22 cellular contexts compared by ENCODE assay signal in genomic region chr6:44658571-44658970, GRCh38.
DNase-seq lines count a peak whose midpoint lies in the region; ATAC-seq, FAIRE-seq and TF ChIP-seq lines count a peak whose summit lies in the region.
"Had no signal": no experiment of that assay in that cellular context is flagged by ENCODE, and none has a peak within 500 bp of the region (broad histone marks: within the 10 kb centered on the region; RNA-seq: fewer than 3 reads in every experiment).

No MANE protein-coding gene starts in this region.

- H2AFZ ChIP-seq in K562 (ENCODE audit: low read depth, low read length) (no peak overlapping the region), mesenchymal stem cell (ENCODE audit: low read depth, low read length) (no peak overlapping the region)
- H2AFZ ChIP-seq: GM23338 had no signal

- H3K9me3 ChIP-seq in K562 (replicated peaks; ENCODE audit: control insufficient read depth, insufficient read depth, low read depth, low read length), result no peaks in the 10 kb centered on the region
- H3K9me3 ChIP-seq in mesenchymal stem cell (ENCODE audit: control insufficient read depth, low read length), result no peaks in the 10 kb centered on the region
- H3K9me3 ChIP-seq: BLaER1, Caco-2, HAP-1 had no signal

- CTCF ChIA-PET in K562 (lab: Yijun Ruan, JAX; ENCODE audit: low intra/inter-chr PET ratio), result no interaction called here

- in situ Hi-C loops in K562 (cut with MboI), result loop anchor here (10.0 kb wide), 2 partner anchors 1056 to 1266 kb away; no protein-coding TSS in a partner anchor

- no peak for FAIRE-seq in K562 (lab: Jason Lieb, UNC)
- FAIRE-seq: A204.1, GM12891, GM18507, H54 had no signal

- no peak overlapping the region for H3K4me2 ChIP-seq in K562 (ENCODE audit: insufficient read depth, low read length)
- H3K4me2 ChIP-seq in mesenchymal stem cell (ENCODE audit: low read length, poor library complexity, severe bottlenecking), result no peak overlapping the region
- H3K4me2 ChIP-seq: BLaER1, GM23338 had no signal

- POLR2A ChIA-PET in K562 (lab: Yijun Ruan, JAX), result interaction anchor here (0.6 kb wide), 1 partner anchor 389 kb away, joined by 4 read pairs; no protein-coding TSS in a partner anchor

- no peak for ATAC-seq in K562
- ATAC-seq in HG02571 (IDR thresholded peaks at IDR 0.05; ENCODE audit: unreplicated experiment), result no peak
- ATAC-seq: CD8-positive, alpha-beta T cell; GM23338 had no signal

- H3K36me3 ChIP-seq in K562 (ENCODE audit: control insufficient read depth, insufficient read depth, low read length) (no peaks in the 10 kb centered on the region), mesenchymal stem cell (ENCODE audit: control insufficient read depth in 1 of 2, insufficient read depth in 2 of 2, low read depth in 1 of 2, low read length in 2 of 2) (no peaks in the 10 kb centered on the region)
- H3K36me3 ChIP-seq: BLaER1, HAP-1 had no signal

- DNase-seq in activated naive CD4-positive, alpha-beta T cell treated with anti-CD3 and anti-CD28 coated beads, Interleukin-2, amount 50 U/mL, for 16 hours, result no peak
- DNase-seq in K562 (ENCODE audit: extremely low read depth in 1 of 4, low spot score in 3 of 4), result no peak
- DNase-seq in mesenchymal stem cell, result no peak
- no peak for DNase-seq in NCI-H1417 (lab: John Stamatoyannopoulos, UW)
- DNase-seq: Caco-2; CD4-positive, CD25-positive, alpha-beta regulatory T cell; CD8-positive, alpha-beta T cell; DMS53; DMS79 treated with DMSO at 0.1 percent for 48 hours; GF-D8 had no signal

- H3K4me1 ChIP-seq in K562 (replicated peaks in 1 of 2; ENCODE audit: control insufficient read depth in 2 of 2, insufficient read depth in 2 of 2, low read length in 2 of 2) (0 out of 5 replicates have a peak, but pooled peaks cover 0 to 4% of the 10 kb centered on the region in 2 experiments), mesenchymal stem cell (ENCODE audit: control insufficient read depth, insufficient read depth, low read depth, low read length) (peaks cover 36% of the 10 kb centered on the region)

- H3K18ac ChIP-seq in mesenchymal stem cell (ENCODE audit: low read depth in 1 of 2, low read length in 2 of 2), result no peak overlapping the region

- no peak for TF ChIP-seq EP300 in K562 (IDR thresholded peaks at IDR 0.05; ENCODE audit: low read length)

- TF ChIP-seq POLR2A in K562 (conservative IDR thresholded peaks at IDR 0.05), result no peak

- no peak for TF ChIP-seq RAD21 in K562 (CRISPR knock-in tag; conservative IDR thresholded peaks at IDR 0.05 in 1 of 2, IDR thresholded peaks at IDR 0.05 in 1 of 2)

- no peak overlapping the region for H2BK15ac ChIP-seq in mesenchymal stem cell (ENCODE audit: low read depth, poor library complexity, severe bottlenecking)

- no peaks in the 10 kb centered on the region for H3K9me1 ChIP-seq in K562 (ENCODE audit: control insufficient read depth, insufficient read depth, low read length)

- no peaks in the 10 kb centered on the region for H3K27me3 Mint-ChIP-seq in activated naive CD4-positive, alpha-beta T cell treated with anti-CD3 and anti-CD28 coated beads, Interleukin-2, amount 50 U/mL, for 24 hours

- H4K20me1 ChIP-seq in K562 (replicated peaks; ENCODE audit: control insufficient read depth, insufficient read depth, low read length), result peaks cover 4% of the 10 kb centered on the region; the same call in 1 of the 2 replicates
- H4K20me1 ChIP-seq: BLaER1 had no signal

- no TSS peak for BruUV-seq in K562 (replicated peaks; lab: Mats Ljungman, UMichigan)

- H3K27me3 ChIP-seq in K562 (ENCODE audit: control insufficient read depth in 2 of 2, insufficient read depth in 2 of 2, low read length in 2 of 2) (peaks cover 19 to 69% of the 10 kb centered on the region in 2 experiments), mesenchymal stem cell (ENCODE audit: control insufficient read depth in 1 of 2, insufficient read depth in 1 of 2, low read length in 2 of 2) (peaks cover 0 to 2% of the 10 kb centered on the region in 2 experiments)

- H3K4me3 ChIP-seq in K562 (no peak overlapping the region), mesenchymal stem cell (ENCODE audit: insufficient read depth in 1 of 2, low read depth in 1 of 2, low read length in 2 of 2) (no peak overlapping the region)
- H3K4me3 ChIP-seq: BLaER1, GM23338, HAP-1 had no signal

- H3K36me3 Mint-ChIP-seq in activated naive CD4-positive, alpha-beta T cell treated with anti-CD3 and anti-CD28 coated beads, Interleukin-2, amount 50 U/mL, for 24 hours, result no peaks in the 10 kb centered on the region
- H3K36me3 Mint-ChIP-seq: CD4-positive, CD25-positive, alpha-beta regulatory T cell; CD8-positive, alpha-beta T cell had no signal

- TF ChIP-seq CTCF in K562 (IDR thresholded peaks at IDR 0.05 in 2 of 3, conservative IDR thresholded peaks at IDR 0.05 in 1 of 3; ENCODE audit: insufficient read depth in 2 of 3, low read depth in 1 of 3, low read length in 3 of 3), result no peak

- H2BK5ac ChIP-seq in mesenchymal stem cell (ENCODE audit: low read depth, low read length, poor library complexity, severe bottlenecking), result no peak overlapping the region

- peaks cover 6% of the 10 kb centered on the region for H3K4me1 Mint-ChIP-seq in activated naive CD4-positive, alpha-beta T cell treated with anti-CD3 and anti-CD28 coated beads, Interleukin-2, amount 50 U/mL, for 24 hours

- peak overlapping the region; percentile 15 for H3K27ac Mint-ChIP-seq in activated naive CD4-positive, alpha-beta T cell treated with anti-CD3 and anti-CD28 coated beads, Interleukin-2, amount 50 U/mL, for 24 hours
- H3K27ac Mint-ChIP-seq: B cell; CD4-positive, CD25-positive, alpha-beta regulatory T cell; CD8-positive, alpha-beta T cell; GM23338 had no signal

- H3K9me3 Mint-ChIP-seq in activated naive CD4-positive, alpha-beta T cell treated with anti-CD3 and anti-CD28 coated beads, Interleukin-2, amount 50 U/mL, for 24 hours, result no peaks in the 10 kb centered on the region
- H3K9me3 Mint-ChIP-seq: GM23338 had no signal

- intact Hi-C loops in K562 (cut with micrococcal nuclease), result no loop called here

- no peak overlapping the region for H4K8ac ChIP-seq in mesenchymal stem cell (ENCODE audit: low read length)

- H2AK5ac ChIP-seq in mesenchymal stem cell (ENCODE audit: low read length, severe bottlenecking), result peak overlapping the region; percentile 59

- no peak overlapping the region for H3K4ac ChIP-seq in mesenchymal stem cell (ENCODE audit: low read depth in 1 of 2, low read length in 2 of 2)

- H3K79me2 ChIP-seq in K562 (ENCODE audit: control insufficient read depth, insufficient read depth, low read length), result no peaks in the 10 kb centered on the region

- no peak overlapping the region for H3K14ac ChIP-seq in mesenchymal stem cell (ENCODE audit: low read length in 2 of 2)

- H3K23ac ChIP-seq in mesenchymal stem cell (ENCODE audit: low read length in 2 of 2), result no peak overlapping the region

- no peak overlapping the region for H2BK12ac ChIP-seq in mesenchymal stem cell (ENCODE audit: low read length in 2 of 2)

- H2BK120ac ChIP-seq in mesenchymal stem cell (ENCODE audit: low read depth, low read length), result no peak overlapping the region

- H3K79me1 ChIP-seq in mesenchymal stem cell (replicated peaks; ENCODE audit: low read length, poor library complexity, severe bottlenecking), result no peaks in the 10 kb centered on the region

- H3K9ac ChIP-seq in K562 (ENCODE audit: insufficient read depth in 1 of 2, low read depth in 2 of 2, low read length in 2 of 2), result no peak overlapping the region
- H3K9ac ChIP-seq in mesenchymal stem cell (ENCODE audit: low read length), result no peak overlapping the region
- H3K9ac ChIP-seq: BLaER1 had no signal

- H3K27ac ChIP-seq in K562 (ENCODE audit: extremely low read depth, low read depth, low read length) (no peak overlapping the region), mesenchymal stem cell (ENCODE audit: low read length, poor library complexity, severe bottlenecking) (no peak overlapping the region)
- H3K27ac ChIP-seq: 22Rv1, BLaER1, C4-2B had no signal

- no peak overlapping the region for H3K4me3 Mint-ChIP-seq in activated naive CD4-positive, alpha-beta T cell treated with anti-CD3 and anti-CD28 coated beads, Interleukin-2, amount 50 U/mL, for 24 hours
- H3K4me3 Mint-ChIP-seq: B cell; CD4-positive, CD25-positive, alpha-beta regulatory T cell; CD8-positive, alpha-beta T cell; GM23338 had no signal

- H4K91ac ChIP-seq in mesenchymal stem cell (ENCODE audit: low read length), result no peak overlapping the region

TF ChIP-seq in K562, 482 proteins besides CTCF, POLR2A, EP300 and RAD21:
- TF ChIP-seq BHLHE40 (IDR thresholded peaks at IDR 0.05; ENCODE audit: low read length) (no peak), RBM25 (IDR thresholded peaks at IDR 0.05; ENCODE audit: low read depth, low read length, severe bottlenecking) (peak; percentile 85), MNT (conservative IDR thresholded peaks at IDR 0.05) (no peak), ZNF146 (CRISPR knock-in tag; IDR thresholded peaks at IDR 0.05; ENCODE audit: unreplicated experiment) (peak; percentile 97), NFYB (IDR thresholded peaks at IDR 0.05; ENCODE audit: extremely low read depth, insufficient read length) (no peak), KDM1A (IDR thresholded peaks at IDR 0.05) (0 out of 4 replicates have a peak, but pooled peaks have one; percentile 21), ZNF316 (IDR thresholded peaks at IDR 0.05) (peak; percentile 35; the same call in 1 of the 2 replicates), BCOR (IDR thresholded peaks at IDR 0.05) (peak; percentile 73), ZNF778 (CRISPR knock-in tag; IDR thresholded peaks at IDR 0.05) (no peak)
